8 cellular contexts compared by ENCODE assay signal in the genomic region with DNA sequence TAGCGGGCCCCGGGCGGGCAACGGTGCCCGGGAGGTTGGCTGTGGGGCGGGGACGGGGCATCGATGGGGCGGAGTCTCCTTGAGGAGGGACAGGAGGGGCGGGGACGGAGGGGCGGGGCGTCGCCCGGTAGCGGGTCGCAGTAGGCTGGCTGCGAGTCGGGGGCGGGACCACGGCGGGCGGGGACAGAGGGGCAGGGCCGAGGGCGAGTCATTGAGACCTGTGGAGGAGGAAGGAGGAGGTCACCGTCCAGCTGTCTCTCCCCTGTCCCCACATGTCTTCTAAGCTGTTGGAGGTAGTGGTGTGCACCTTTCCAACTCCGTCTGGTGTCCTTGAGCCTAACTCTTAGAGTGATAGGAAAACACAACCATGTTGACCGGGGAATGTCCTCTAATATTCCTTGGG. TPM values are rescaled to one million over a fixed set of nuclear protein-coding genes. Genes with fewer than 3 reads are reported as not detected.
A peak's percentile ranks its signal among the peaks of the same experiment; 100 is the strongest.
DNase-seq lines count a peak whose midpoint lies in the region; ATAC-seq and TF ChIP-seq lines count a peak whose summit lies in the region.

A gene (minus strand): TSS at position 54 of the 403 bp plus-strand sequence. CDS start 284 bp downstream, outside the sequence.

- in situ Hi-C loops in IMR-90 (cut with MboI; ENCODE audit: low sequenced_read_pairs): no loop called here

- H2AK5ac ChIP-seq in IMR-90 (ENCODE audit: low read depth, low read length): peak within 1 kb of the TSS; percentile 99

- H3K4me2 ChIP-seq in IMR-90 (ENCODE audit: low read depth, low read length): peak within 1 kb of the TSS; percentile 99

- intact Hi-C loops in IMR-90 (cut with micrococcal nuclease): no loop called here
- intact Hi-C loops in mucosa of descending colon (cut with DNase I, micrococcal nuclease): no loop called here

- H3K4ac ChIP-seq in IMR-90 (ENCODE audit: low read depth, low read length): peak within 1 kb of the TSS; percentile 99

- peak within 1 kb of the TSS; percentile 92 for H3K9ac ChIP-seq in IMR-90 (ENCODE audit: low read depth, low read length)

- peak within 1 kb of the TSS; percentile 97 for H3K56ac ChIP-seq in IMR-90 (ENCODE audit: extremely low read depth, insufficient read depth, low read length)

- POLR2A ChIA-PET in IMR-90 (lab: Charles Lee; ENCODE audit: unreplicated experiment): no interaction called here

- peak within 1 kb of the TSS; percentile 96 for H2AFZ ChIP-seq in IMR-90 (replicated peaks; ENCODE audit: low read length, poor library complexity)

- peak within 1 kb of the TSS; percentile 89 for H3K18ac ChIP-seq in IMR-90 (ENCODE audit: low read depth, low read length)

- ATAC-seq in GM21528 (IDR thresholded peaks at IDR 0.05; ENCODE audit: low FRiP score, unreplicated experiment): peak; percentile 66
- peak; percentile 86 for ATAC-seq in IMR-90 (ENCODE audit: low read depth)
- peak; percentile 90 for ATAC-seq in mucosa of descending colon

- no peaks in the 10 kb centered on the region for H3K27me3 ChIP-seq in IMR-90 (ENCODE audit: control insufficient read depth, insufficient read depth, low read length)

- peaks cover 29 to 68% of the 10 kb centered on the region in 2 experiments for H3K79me1 ChIP-seq in IMR-90 (ENCODE audit: low read depth in 1 of 2, low read length in 2 of 2)

- DNase-seq in DMS 273 (lab: John Stamatoyannopoulos, UW; ENCODE audit: unreplicated experiment): peak; percentile 94
- peak; percentile 90 for DNase-seq in IMR-90
- DNase-seq in OCI-M1 (lab: John Stamatoyannopoulos, UW): peak; percentile 92
- peak; percentile 95 for DNase-seq in activated T-cell treated with anti-CD3 and anti-CD28 coated beads for 48 hours (ENCODE audit: low read depth)
- peak; percentile 97 for DNase-seq in epithelial cell of esophagus (ENCODE audit: low read depth)
- DNase-seq in mucosa of descending colon: peak; percentile 98 to 99 (median 99)
- DNase-seq in stimulated activated CD8-positive, alpha-beta memory T cell treated with anti-CD3 and anti-CD28 coated beads, Interleukin-2, amount 100 ng/mL, for 48 hours (ENCODE audit: low read depth in 2 of 2): peak; percentile 97 to 99

- H2BK20ac ChIP-seq in IMR-90 (ENCODE audit: low read depth, low read length): no peak within 1 kb of the TSS; the same call in 1 of the 2 replicates

- WGBS in IMR-90 (ENCODE audit: extremely low coverage in 2 of 2, insufficient read length in 1 of 2), 2 experiments: 0% methylated on average over 7 of the region's 28 CpGs; no CpG with 5 or more reads in 1 of the 2 experiments

- TF ChIP-seq POLR2A in IMR-90 (IDR thresholded peaks at IDR 0.05; ENCODE audit: low read depth, low read length): peak; percentile 96

- peak within 1 kb of the TSS; percentile 91 for H4K5ac ChIP-seq in IMR-90 (ENCODE audit: low read depth, low read length)

- H2BK15ac ChIP-seq in IMR-90 (ENCODE audit: low read depth, low read length): peak within 1 kb of the TSS; percentile 67; the same call in 2 of the 3 replicates

- peak within 1 kb of the TSS; percentile 99 for H2AK9ac ChIP-seq in IMR-90 (replicated peaks; ENCODE audit: low read depth, low read length, poor library complexity)

- H4K20me1 ChIP-seq in IMR-90 (ENCODE audit: insufficient read depth, low read length): peaks cover 4% of the 10 kb centered on the region

- peak within 1 kb of the TSS; percentile 93 for H2BK5ac ChIP-seq in IMR-90 (ENCODE audit: low read depth, low read length, poor library complexity, severe bottlenecking)

- peak within 1 kb of the TSS; percentile 100 for H3K14ac ChIP-seq in IMR-90 (replicated peaks; ENCODE audit: low read depth, low read length)

- CTCF ChIA-PET in IMR-90 (lab: Yijun Ruan, JAX): no interaction called here

- TF ChIP-seq RAD21 in IMR-90 (IDR thresholded peaks at IDR 0.05; ENCODE audit: low read length): no peak

- H3K9me3 ChIP-seq in IMR-90 (ENCODE audit: control insufficient read depth, insufficient read depth, low read length): no peaks in the 10 kb centered on the region
- no peaks in the 10 kb centered on the region for H3K9me3 ChIP-seq in mucosa of descending colon

- peak within 1 kb of the TSS; percentile 99 for H4K91ac ChIP-seq in IMR-90 (ENCODE audit: insufficient read depth, low read depth, low read length)

- H3K36me3 ChIP-seq in IMR-90 (ENCODE audit: control insufficient read depth, insufficient read depth, low read length) (peaks cover 17% of the 10 kb centered on the region), mucosa of descending colon (ENCODE audit: low read depth) (peaks cover 4% of the 10 kb centered on the region)

- no peak for TF ChIP-seq CTCF in IMR-90 (conservative IDR thresholded peaks at IDR 0.05; ENCODE audit: low read depth, low read length)
- no peak for TF ChIP-seq CTCF in epithelial cell of esophagus (IDR thresholded peaks at IDR 0.05; ENCODE audit: insufficient read depth, low read depth, low read length, missing control alignments)
- no peak for TF ChIP-seq CTCF in mucosa of descending colon (IDR thresholded peaks at IDR 0.05)

- BruUV-seq in IMR-90 (replicated peaks; lab: Mats Ljungman, UMichigan): no TSS peak

- H3K23ac ChIP-seq in IMR-90 (ENCODE audit: low read depth, low read length): peak within 1 kb of the TSS; percentile 100

- peak within 1 kb of the TSS; percentile 86 for H2BK120ac ChIP-seq in IMR-90 (ENCODE audit: low read depth, low read length)

- H3K4me3 ChIP-seq in IMR-90 (ENCODE audit: insufficient read depth, low read depth, low read length) (peak within 1 kb of the TSS; percentile 93), epithelial cell of esophagus (ENCODE audit: low read length) (peak within 1 kb of the TSS; percentile 83), mucosa of descending colon (peak within 1 kb of the TSS; percentile 72)

- H3K27ac ChIP-seq in IMR-90 (ENCODE audit: insufficient read depth, low read length): peak within 1 kb of the TSS; percentile 95

- H3K4me1 ChIP-seq in IMR-90 (ENCODE audit: control insufficient read depth, insufficient read depth, low read length): peaks cover 7% of the 10 kb centered on the region
- peaks cover 36% of the 10 kb centered on the region for H3K4me1 ChIP-seq in mucosa of descending colon (ENCODE audit: low read depth)

- H4K8ac ChIP-seq in IMR-90 (ENCODE audit: low read depth in 2 of 2, low read length in 2 of 2): peak within 1 kb of the TSS; percentile 79 to 97

- dilution Hi-C loops in IMR-90 (cut with HindIII; ENCODE audit: low sequenced_read_pairs, unreplicated experiment): no loop called here

- 0 out of 2 replicates have a peak, but pooled peaks cover 3% of the 10 kb centered on the region for H3K9me1 ChIP-seq in IMR-90 (ENCODE audit: insufficient read depth, low read length)

TF ChIP-seq in IMR-90, 13 proteins besides CTCF, POLR2A, EP300 and RAD21:
- TF ChIP-seq MAZ (IDR thresholded peaks at IDR 0.05; ENCODE audit: borderline replicate concordance, low read depth, low read length) (no peak; the same call in 1 of the 2 replicates), CHD1 (IDR thresholded peaks at IDR 0.05; ENCODE audit: low read depth, low read length) (peak; percentile 71; the same call in 1 of the 2 replicates), MXI1 (IDR thresholded peaks at IDR 0.05; ENCODE audit: borderline replicate concordance, low read depth, low read length) (0 out of 2 replicates have a peak, but pooled peaks have one; percentile 11), NFE2L2 (IDR thresholded peaks at IDR 0.05; ENCODE audit: low read depth, low read length) (no peak)
TF ChIP-seq in IMR-90: peak in this region for 2.

RNA-seq across cellular contexts. Expression of the gene that starts here (rescaled TPM):
- total RNA-seq in IMR-90 (2012; rRNA removed) (18.8 and 19.7 TPM in 2 replicates), mucosa of descending colon (10 to 100 TPM; 62.0 to 86.5 (median 71.2) TPM)
- 41.6 and 44.2 TPM in 2 replicates for polyA plus RNA-seq in IMR-90 (2012; rRNA removed)
- polyA plus RNA-seq in IMR-90 (2012; cell fraction: cytosol; rRNA removed): 27.4 and 55.2 TPM in 2 replicates
- polyA plus RNA-seq in IMR-90 (2012; cell fraction: nucleus; rRNA removed; ENCODE audit: low replicate concordance): 55.4 and 116 TPM in 2 replicates

Comparison
In these comparisons a context has a peak if more than half of its experiments do, and no peak if none do; other contexts are left out.
1. Peak in every context shown above with its lines: DNase-seq, ATAC-seq, H3K4me3 ChIP-seq and H3K27ac ChIP-seq.